7 cellular contexts compared by ENCODE assay signal in genomic region chrX:38285649-38286048, GRCh38.
"Had no signal": no experiment of that assay in that cellular context is flagged by ENCODE, and none has a peak within 500 bp of the region (broad histone marks: within the 10 kb centered on the region; RNA-seq: fewer than 3 reads in every experiment).

No MANE protein-coding gene starts in this region.

- ATAC-seq: GM23338, K562 had no signal

- DNase-seq: H9, HCEC 1CT, HFFc6, IMR-90, KG1 had no signal

- H3K4me1 Mint-ChIP-seq: GM23338 had no signal

- H3K27ac Mint-ChIP-seq: GM23338, H9, HFFc6 had no signal

- H3K4me3 Mint-ChIP-seq: GM23338, H9, HFFc6 had no signal

- H3K9me3 Mint-ChIP-seq: GM23338, HFFc6 had no signal
